ENCODE assay signal across 9 cellular contexts in the genomic region with DNA sequence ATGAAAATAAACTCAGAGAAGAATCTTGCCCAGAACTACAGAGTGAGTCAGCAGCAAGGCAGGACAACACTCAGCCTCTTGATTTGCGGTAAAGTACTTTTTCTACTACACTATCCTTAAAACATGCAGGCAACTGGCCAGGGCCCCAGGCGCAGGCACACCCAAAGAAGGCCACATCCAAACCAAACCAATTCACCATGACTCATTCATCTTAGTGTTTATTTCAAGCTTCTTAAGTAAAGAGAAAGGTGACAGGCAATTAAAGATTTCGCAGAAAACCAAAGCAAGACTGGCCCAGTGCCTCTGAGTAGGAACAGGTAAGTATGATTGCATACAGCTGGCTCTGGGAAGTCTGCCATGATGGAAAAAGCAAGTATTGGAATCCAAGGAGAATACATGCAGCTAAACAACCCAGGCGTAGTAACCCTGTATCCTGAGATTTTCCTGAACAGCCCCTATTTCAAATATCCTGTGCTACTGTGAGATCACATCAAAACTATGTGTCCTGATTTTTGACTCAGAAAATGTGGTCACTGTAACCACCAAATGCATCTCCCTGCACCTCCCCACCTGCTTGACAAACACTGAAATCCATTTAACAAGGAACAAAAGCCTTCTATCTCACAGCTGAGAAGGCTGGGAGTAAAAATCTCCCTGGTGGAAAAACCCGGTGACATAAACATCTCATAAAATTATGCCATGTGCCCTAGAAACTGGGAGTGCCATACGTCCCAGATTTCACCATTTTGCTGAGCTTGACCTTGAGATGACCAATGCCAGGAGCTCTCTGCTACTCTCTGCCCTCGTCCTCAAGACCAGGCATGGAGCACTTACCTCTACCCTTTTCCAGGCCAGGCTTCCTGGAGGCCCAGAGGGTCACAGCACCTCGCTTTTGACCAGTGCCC. TPM values are rescaled to one million over a fixed set of nuclear protein-coding genes. Genes with fewer than 3 reads are reported as not detected.
A peak's percentile ranks its signal among the peaks of the same experiment; 100 is the strongest.
DNase-seq lines count a peak whose midpoint lies in the region; ATAC-seq, FAIRE-seq and TF ChIP-seq lines count a peak whose summit lies in the region.
"Had no signal": no experiment of that assay in that cellular context is flagged by ENCODE, and none has a peak within 500 bp of the region (broad histone marks: within the 10 kb centered on the region; RNA-seq: fewer than 3 reads in every experiment).

No MANE protein-coding gene starts in this region.

- H3K27me3 ChIP-seq in lung (ENCODE audit: control insufficient read depth, insufficient read depth): no peaks in the 10 kb centered on the region

- H3K36me3 ChIP-seq in lung (ENCODE audit: control insufficient read depth in 2 of 2, insufficient read depth in 2 of 2, low read length in 2 of 2): no peaks in the 10 kb centered on the region

- peaks cover 8% of the 10 kb centered on the region for H3K27me3 Mint-ChIP-seq in activated T-cell treated with anti-CD3 and anti-CD28 coated beads, Interleukin-2, amount 50 U/mL, for 72 hours (ENCODE audit: low read depth)

- no peak overlapping the region for H3K27ac Mint-ChIP-seq in activated T-cell treated with anti-CD3 and anti-CD28 coated beads, Interleukin-2, amount 50 U/mL, for 72 hours

- peaks cover 0 to 14% of the 10 kb centered on the region in 2 donors for H3K4me1 ChIP-seq in lung (ENCODE audit: control insufficient read depth in 2 of 2, insufficient read depth in 2 of 2, low read length in 2 of 2)

- no peak overlapping the region for H3K4me3 ChIP-seq in lung

- peak overlapping the region; percentile 39 for H3K27ac ChIP-seq in caudate nucleus (ENCODE audit: low read depth, low read length)
- peak overlapping the region in 1 of 2 donors; percentile 84 for H3K27ac ChIP-seq in lung (ENCODE audit: low read depth in 1 of 2, low read length in 1 of 2)

- ATAC-seq in activated T-cell treated with anti-CD3 and anti-CD28 coated beads, Interleukin-2, amount 50 U/mL, for 72 hours (replicated peaks in 1 of 2): peak; percentile 55 to 57
- peak; percentile 55 for ATAC-seq in lung (ENCODE audit: insufficient read depth, low FRiP score)

- WGBS in lung, 2 donors: 59 to 75% methylated on average over 8 of the region's 8 CpGs

- H3K4me1 Mint-ChIP-seq in activated T-cell treated with anti-CD3 and anti-CD28 coated beads, Interleukin-2, amount 50 U/mL, for 72 hours (ENCODE audit: low read depth): peaks cover 13% of the 10 kb centered on the region

- H3K9me3 ChIP-seq in lung (ENCODE audit: control insufficient read depth in 2 of 2, insufficient read depth in 1 of 2, low read length in 1 of 2): no peaks in the 10 kb centered on the region

- H3K9me3 Mint-ChIP-seq in activated T-cell treated with anti-CD3 and anti-CD28 coated beads, Interleukin-2, amount 50 U/mL, for 72 hours: no peaks in the 10 kb centered on the region

- H3K36me3 Mint-ChIP-seq in activated T-cell treated with anti-CD3 and anti-CD28 coated beads, Interleukin-2, amount 50 U/mL, for 72 hours (ENCODE audit: insufficient read depth in 2 of 2): no peaks in the 10 kb centered on the region

- no peak for TF ChIP-seq CTCF in lung (IDR thresholded peaks at IDR 0.05; ENCODE audit: control extremely low read depth, extremely low read depth)

- no peak for FAIRE-seq in urothelium cell line (lab: Jason Lieb, UNC)

- H3K4me3 Mint-ChIP-seq in activated T-cell treated with anti-CD3 and anti-CD28 coated beads, Interleukin-2, amount 50 U/mL, for 72 hours: no peak overlapping the region

- peak in 1 of 2 donors; percentile 19 for DNase-seq in activated T-cell treated with anti-CD3 and anti-CD28 coated beads, Interleukin-2, amount 50 U/mL, for 72 hours
- DNase-seq in activated T-cell treated with anti-CD3 and anti-CD28 coated beads, Interleukin-2, amount 50 U/mL, for 1 hour: no peak
- peak in 5 of 61 donors; percentile 1 to 62 (median 4) for DNase-seq in caudate nucleus (lab: John Stamatoyannopoulos, UW)
- peak; percentile 90 for DNase-seq in lung (ENCODE audit: low spot score)
- peak; percentile 93 for DNase-seq in urothelium cell line (ENCODE audit: low spot score)
- no peak for DNase-seq in NCI-H1436 treated with DMSO at 0.1 percent for 48 hours (lab: John Stamatoyannopoulos, UW)
- DNase-seq in HuH-7 (ENCODE audit: low spot score): no peak
- DNase-seq in NCI-H2227 treated with DMSO at 0.1 percent for 48 hours (lab: John Stamatoyannopoulos, UW): no peak
- DNase-seq: DND-41 had no signal

RNA-seq across cellular contexts. Expression of a gene that starts 12.4 kb away (rescaled TPM):
- under 1 TPM in 1 of 2 donors, not detected in 1; 0.67 TPM for total RNA-seq in activated T-cell treated with anti-CD3 and anti-CD28 coated beads, Interleukin-2, amount 50 U/mL, for 72 hours
- 1 to 10 TPM; 1.8 to 3.6 TPM for total RNA-seq in lung
- polyA plus RNA-seq in lung: 10 to 100 TPM; 11.4 to 20.9 TPM

RNA-seq across cellular contexts. Expression of a gene that starts 12.5 kb away (rescaled TPM):
- total RNA-seq in activated T-cell treated with anti-CD3 and anti-CD28 coated beads, Interleukin-2, amount 50 U/mL, for 72 hours: 10 to 100 TPM; 35.0 to 36.3 TPM
- 10 to 100 TPM; 21.1 to 38.5 TPM for total RNA-seq in lung
- 10 to 100 TPM; 66.4 to 72.1 TPM for polyA plus RNA-seq in lung

RNA-seq across cellular contexts. Expression of a gene that starts 33.2 kb away (rescaled TPM):
- total RNA-seq in activated T-cell treated with anti-CD3 and anti-CD28 coated beads, Interleukin-2, amount 50 U/mL, for 72 hours: 100 to 1,000 TPM; 171 to 197 TPM
- total RNA-seq in lung: 1 to 10 TPM; 2.5 to 3.9 TPM
- 10 to 100 TPM in 1 of 2 donors, 1 to 10 TPM in 1; 7.2 to 17.0 TPM for polyA plus RNA-seq in lung

RNA-seq across cellular contexts. Expression of a gene that starts 47.8 kb away (rescaled TPM):
- total RNA-seq in activated T-cell treated with anti-CD3 and anti-CD28 coated beads, Interleukin-2, amount 50 U/mL, for 72 hours: under 1 TPM in 1 of 2 donors, not detected in 1; 0.49 TPM
- under 1 TPM in 1 of 2 donors, not detected in 1; 0.54 TPM for total RNA-seq in lung
- 1 to 10 TPM; 1.1 to 1.5 TPM for polyA plus RNA-seq in lung

RNA-seq across cellular contexts. Expression of a gene that starts 54.3 kb away (rescaled TPM):
- 1 to 10 TPM; 1.8 to 2.4 TPM for total RNA-seq in activated T-cell treated with anti-CD3 and anti-CD28 coated beads, Interleukin-2, amount 50 U/mL, for 72 hours
- total RNA-seq in lung: 10 to 100 TPM; 30.9 to 34.4 TPM
- polyA plus RNA-seq in lung: 10 to 100 TPM; 15.9 to 16.2 TPM

Comparison
In these comparisons a context has a peak if more than half of its experiments do, and no peak if none do; other contexts are left out.
1. DNase-seq: peak in lung (single experiment) and urothelium cell line (single experiment); none in activated T-cell treated with anti-CD3 and anti-CD28 coated beads, Interleukin-2, amount 50 U/mL, for 1 hour (single experiment), NCI-H1436 treated with DMSO at 0.1 percent for 48 hours (single experiment), HuH-7 (single experiment) and NCI-H2227 treated with DMSO at 0.1 percent for 48 hours (single experiment).
2. RNA of a gene that starts 33.2 kb away (total RNA-seq): 171 to 197 TPM in activated T-cell treated with anti-CD3 and anti-CD28 coated beads, Interleukin-2, amount 50 U/mL, for 72 hours; 2.5 to 3.9 TPM in lung; every median in the first group is over 10 times any median in the second.